In genomic region chr9:130128782-130129424, GRCh38 we compare ENCODE assay signal across 8 cellular contexts. TPM values are rescaled to one million over a fixed set of nuclear protein-coding genes. Genes with fewer than 3 reads are reported as not detected.
DNase-seq lines count a peak whose midpoint lies in the region; ATAC-seq, FAIRE-seq and TF ChIP-seq lines count a peak whose summit lies in the region.

No MANE protein-coding gene starts in this region.

- no peak overlapping the region for H2AFZ ChIP-seq in H9 (ENCODE audit: low read length)

- H2BK20ac ChIP-seq in H9 (ENCODE audit: low read depth, low read length, poor library complexity, severe bottlenecking): no peak overlapping the region

- H3K4me2 ChIP-seq in H9 (ENCODE audit: insufficient read depth, insufficient read length, low read length): no peak overlapping the region

- DNase-seq in GM06990 (ENCODE audit: extremely low read depth, insufficient read length): peak; percentile 79
- peak; percentile 97 for DNase-seq in RCC 7860 (ENCODE audit: low spot score)
- peak; percentile 43 for DNase-seq in activated effector memory CD4-positive, alpha-beta T cell treated with Interleukin-2 at 50 U/mL for 16 hours
- peak; percentile 74 for DNase-seq in Right ventricle myocardium superior
- no peak for DNase-seq in H9

- H3K4me3 Mint-ChIP-seq in H9: no peak overlapping the region

- H3K27me3 ChIP-seq in GM06990 (replicated peaks; ENCODE audit: control insufficient read depth, insufficient read depth, low read length) (no peaks in the 10 kb centered on the region), H9 (ENCODE audit: insufficient read depth, low read length) (no peaks in the 10 kb centered on the region)

- no peaks in the 10 kb centered on the region for H3K9me3 ChIP-seq in H9 (ENCODE audit: control insufficient read depth, low read depth, low read length)

- H3K36me3 ChIP-seq in GM06990 (ENCODE audit: control insufficient read depth, insufficient read depth, low read length): peaks cover 5% of the 10 kb centered on the region; the same call in 1 of the 2 replicates

- H3K4me1 Mint-ChIP-seq in H9: peaks cover 0 to 10% of the 10 kb centered on the region in 2 experiments; a peak in 3 of 4 replicates

- H3K27me3 Mint-ChIP-seq in H9 (ENCODE audit: low read depth): no peaks in the 10 kb centered on the region

- no peak overlapping the region for H2BK12ac ChIP-seq in H9 (ENCODE audit: insufficient read length, low read depth, low read length)

- H3K4ac ChIP-seq in H9 (ENCODE audit: low read depth, low read length): no peak overlapping the region

- no peaks in the 10 kb centered on the region for H3K23me2 ChIP-seq in H9 (ENCODE audit: insufficient read length, low read depth, low read length, poor library complexity, severe bottlenecking)

- no peaks in the 10 kb centered on the region for H3K9me3 Mint-ChIP-seq in H9

- no peaks in the 10 kb centered on the region for H4K20me1 ChIP-seq in H9 (ENCODE audit: control insufficient read depth, insufficient read depth, insufficient read length)

- intact Hi-C loops in Right ventricle myocardium superior (cut with DNase I): no loop called here

- H4K8ac ChIP-seq in H9 (replicated peaks; ENCODE audit: insufficient read length, low read depth, low read length): no peak overlapping the region

- H3K4me1 ChIP-seq in H9 (ENCODE audit: insufficient read depth, low read length): no peaks in the 10 kb centered on the region

- H3K4me3 ChIP-seq in GM06990 (replicated peaks; ENCODE audit: low read depth, low read length): peak overlapping the region; percentile 6; the same call in 1 of the 2 replicates
- no peak overlapping the region for H3K4me3 ChIP-seq in skin epidermis

- no peak overlapping the region; a peak in 1 of 7 replicates for H3K27ac Mint-ChIP-seq in H9

- peak; percentile 97 for FAIRE-seq in RCC 7860 (lab: Jason Lieb, UNC)

- no peaks in the 10 kb centered on the region for H3K79me2 ChIP-seq in H9 (ENCODE audit: insufficient read depth, low read length)

- no peaks in the 10 kb centered on the region for H3K79me1 ChIP-seq in H9 (ENCODE audit: insufficient read depth, low read depth, low read length, poor library complexity, severe bottlenecking)

- H3K56ac ChIP-seq in H9 (ENCODE audit: insufficient read length, low read depth, low read length): no peak overlapping the region

- no peak overlapping the region for H2BK5ac ChIP-seq in H9 (ENCODE audit: insufficient read length, low read length)

- no peak overlapping the region for H2AK5ac ChIP-seq in H9 (ENCODE audit: insufficient read length, low read length)

- TF ChIP-seq CTCF in GM06990 (IDR thresholded peaks at IDR 0.05; ENCODE audit: insufficient read depth, low read length, poor library complexity, severe bottlenecking) (no peak), H9 (conservative IDR thresholded peaks at IDR 0.05) (no peak)

- no peak overlapping the region for H3K14ac ChIP-seq in H9 (ENCODE audit: insufficient read depth, low read length)

- H3K23ac ChIP-seq in H9 (ENCODE audit: insufficient read length, low read depth, low read length): no peak overlapping the region

- H3K9ac ChIP-seq in H9 (ENCODE audit: extremely low read depth, insufficient read length, low read length): no peak overlapping the region

- H2BK120ac ChIP-seq in H9 (ENCODE audit: low read depth, low read length, poor library complexity, severe bottlenecking): no peak overlapping the region

- peaks cover 0 to 57% (median 39%) of the 10 kb centered on the region in 3 experiments; a peak in 5 of 7 replicates for H3K36me3 Mint-ChIP-seq in H9 (ENCODE audit: insufficient read depth in 1 of 3, low read depth in 3 of 3)

- WGBS in H9 (ENCODE audit: extremely low coverage, insufficient read length, low lambda C conversion rate): no CpG with 5 or more reads among the region's 13 CpGs

- no peak overlapping the region for H4K5ac ChIP-seq in H9 (ENCODE audit: insufficient read length, low read depth, low read length)

- H3K27ac ChIP-seq in skin epidermis (peak overlapping the region; percentile 26 to 95 (median 80)), H9 (ENCODE audit: insufficient read length, low read depth, low read length) (no peak overlapping the region)

- H2BK15ac ChIP-seq in H9 (ENCODE audit: low read depth, low read length): no peak overlapping the region

- peak; percentile 40 for ATAC-seq in HG02763 (IDR thresholded peaks at IDR 0.05; ENCODE audit: unreplicated experiment)
- ATAC-seq in Right ventricle myocardium superior (ENCODE audit: poor library complexity): peak; percentile 89
- no peak for ATAC-seq in HG02840 (IDR thresholded peaks at IDR 0.05; ENCODE audit: low FRiP score, unreplicated experiment)

- no peak overlapping the region for H3K18ac ChIP-seq in H9 (ENCODE audit: insufficient read length, low read depth, low read length)

- H3T11ph ChIP-seq in H9 (ENCODE audit: low read length): no peak overlapping the region

- H4K91ac ChIP-seq in H9 (ENCODE audit: insufficient read length, low read depth, low read length): no peak overlapping the region

RNA-seq across cellular contexts. Expression of gene NCS1, which starts 43.3 kb away (rescaled TPM):
- total RNA-seq in Right ventricle myocardium superior (5.0 TPM), H9 (2021) (35.0 and 38.1 TPM in 2 replicates)
